34 cellular contexts compared by ENCODE assay signal in genomic region chr12:49950310-49951251, GRCh38. TPM values are rescaled to one million over a fixed set of nuclear protein-coding genes. Genes with fewer than 3 reads are reported as not detected.
DNase-seq lines count a peak whose midpoint lies in the region; ATAC-seq and TF ChIP-seq lines count a peak whose summit lies in the region.
"Had no signal": no experiment of that assay in that cellular context is flagged by ENCODE, and none has a peak within 500 bp of the region (broad histone marks: within the 10 kb centered on the region; RNA-seq: fewer than 3 reads in every experiment).

Gene AQP2, plus strand, starts transcription at chr12:49950737. Its CDS starts 94 bp downstream, at chr12:49950831.

- H3K4me3 ChIP-seq in endodermal cell (ENCODE audit: low read length) (no peak within 1 kb of the TSS), neural progenitor cell (no peak within 1 kb of the TSS)
- H3K4me3 ChIP-seq: A549, breast epithelium, heart left ventricle, lung, sigmoid colon, SJSA1, thoracic aorta, vagina had no signal

- 93 to 97% methylated on average over 18 to 31 of the region's 32 CpGs for WGBS in endodermal cell (ENCODE audit: insufficient coverage in 1 of 2, insufficient read length in 1 of 2), 2 experiments

- H3K27me3 Mint-ChIP-seq in activated naive CD8-positive, alpha-beta T cell treated with anti-CD3 and anti-CD28 coated beads, Interleukin-2, amount 10 ng/mL, durations not matched to agents 7 days and 5 days = peaks cover 25% of the 10 kb centered on the region
- H3K27me3 Mint-ChIP-seq in activated naive CD8-positive, alpha-beta T cell treated with anti-CD3 and anti-CD28 coated beads, Interleukin-2, amount 50 U/mL, for 24 hours = peaks cover 22% of the 10 kb centered on the region
- H3K27me3 Mint-ChIP-seq in endodermal cell (ENCODE audit: insufficient read depth) = peaks cover 91% of the 10 kb centered on the region
- peaks cover 10% of the 10 kb centered on the region for H3K27me3 Mint-ChIP-seq in neural progenitor cell (ENCODE audit: insufficient read depth, low read depth)

- H3K36me3 ChIP-seq in endodermal cell (ENCODE audit: control insufficient read depth, insufficient read depth, low read length) (no peaks in the 10 kb centered on the region), neural progenitor cell (no peaks in the 10 kb centered on the region)
- H3K36me3 ChIP-seq: breast epithelium, heart left ventricle, sigmoid colon, SJSA1, thoracic aorta, vagina had no signal

- H3K79me2 ChIP-seq in neural progenitor cell (ENCODE audit: low read depth) = no peaks in the 10 kb centered on the region

- H3K4me2 ChIP-seq in neural progenitor cell = no peak within 1 kb of the TSS
- H3K4me2 ChIP-seq: A549 had no signal

- H3K9ac ChIP-seq in endodermal cell (ENCODE audit: extremely low read depth, low read length, poor library complexity, severe bottlenecking) = no peak within 1 kb of the TSS
- H3K9ac ChIP-seq in neural progenitor cell = no peak within 1 kb of the TSS

- H3K27ac ChIP-seq in endodermal cell (ENCODE audit: low read depth, low read length) (no peak within 1 kb of the TSS), neural progenitor cell (no peak within 1 kb of the TSS)
- H3K27ac ChIP-seq: A549, breast epithelium, foreskin keratinocyte, heart left ventricle, sigmoid colon, SJSA1, thoracic aorta, vagina had no signal

- no peak for ATAC-seq in activated naive CD8-positive, alpha-beta T cell treated with anti-CD3 and anti-CD28 coated beads, Interleukin-2, amount 10 ng/mL, durations not matched to agents 7 days and 5 days (ENCODE audit: low read depth)
- no peak for ATAC-seq in activated naive CD8-positive, alpha-beta T cell treated with anti-CD3 and anti-CD28 coated beads, Interleukin-2, amount 50 U/mL, for 24 hours
- ATAC-seq in GM19395 (IDR thresholded peaks at IDR 0.05; ENCODE audit: unreplicated experiment) = no peak
- ATAC-seq: A549; activated CD8-positive, alpha-beta T cell treated with anti-CD3 and anti-CD28 coated beads for 36 hours; foreskin keratinocyte; heart left ventricle; stimulated activated naive CD8-positive, alpha-beta T cell treated with anti-CD3 and anti-CD28 coated beads, Interleukin-15, Interleukin-2, amounts not matched to agents 100 U/mL and 50 U/mL, for 24 hours had no signal

- H3K36me3 Mint-ChIP-seq in activated naive CD8-positive, alpha-beta T cell treated with anti-CD3 and anti-CD28 coated beads, Interleukin-2, amount 10 ng/mL, durations not matched to agents 7 days and 5 days = no peaks in the 10 kb centered on the region
- H3K36me3 Mint-ChIP-seq in activated naive CD8-positive, alpha-beta T cell treated with anti-CD3 and anti-CD28 coated beads, Interleukin-2, amount 50 U/mL, for 24 hours (ENCODE audit: low read depth) = no peaks in the 10 kb centered on the region
- H3K36me3 Mint-ChIP-seq in endodermal cell (ENCODE audit: low read depth) (no peaks in the 10 kb centered on the region), neural progenitor cell (no peaks in the 10 kb centered on the region)
- H3K36me3 Mint-ChIP-seq: IgD-negative memory B cell had no signal

- H4K20me1 ChIP-seq in neural progenitor cell (ENCODE audit: low read depth) = no peaks in the 10 kb centered on the region

- no peak within 1 kb of the TSS for H3K27ac Mint-ChIP-seq in activated naive CD8-positive, alpha-beta T cell treated with anti-CD3 and anti-CD28 coated beads, Interleukin-2, amount 10 ng/mL, durations not matched to agents 7 days and 5 days
- no peak within 1 kb of the TSS for H3K27ac Mint-ChIP-seq in activated naive CD8-positive, alpha-beta T cell treated with anti-CD3 and anti-CD28 coated beads, Interleukin-2, amount 50 U/mL, for 24 hours
- no peak within 1 kb of the TSS for H3K27ac Mint-ChIP-seq in endodermal cell
- H3K27ac Mint-ChIP-seq in neural progenitor cell = peak within 1 kb of the TSS; percentile 29
- H3K27ac Mint-ChIP-seq: activated CD8-positive, alpha-beta T cell treated with anti-CD3 and anti-CD28 coated beads for 36 hours; IgD-negative memory B cell; progenitor cell of endocrine pancreas had no signal

- H3K9me3 Mint-ChIP-seq in activated naive CD8-positive, alpha-beta T cell treated with anti-CD3 and anti-CD28 coated beads, Interleukin-2, amount 10 ng/mL, durations not matched to agents 7 days and 5 days = no peaks in the 10 kb centered on the region
- H3K9me3 Mint-ChIP-seq in activated naive CD8-positive, alpha-beta T cell treated with anti-CD3 and anti-CD28 coated beads, Interleukin-2, amount 50 U/mL, for 24 hours = no peaks in the 10 kb centered on the region
- H3K9me3 Mint-ChIP-seq in endodermal cell (no peaks in the 10 kb centered on the region), neural progenitor cell (no peaks in the 10 kb centered on the region)
- H3K9me3 Mint-ChIP-seq: activated CD8-positive, alpha-beta T cell treated with anti-CD3 and anti-CD28 coated beads for 36 hours; IgD-negative memory B cell had no signal

- no peak within 1 kb of the TSS for H3K4me3 Mint-ChIP-seq in activated naive CD8-positive, alpha-beta T cell treated with anti-CD3 and anti-CD28 coated beads, Interleukin-2, amount 10 ng/mL, durations not matched to agents 7 days and 5 days
- H3K4me3 Mint-ChIP-seq in activated naive CD8-positive, alpha-beta T cell treated with anti-CD3 and anti-CD28 coated beads, Interleukin-2, amount 50 U/mL, for 24 hours = no peak within 1 kb of the TSS
- H3K4me3 Mint-ChIP-seq in endodermal cell (no peak within 1 kb of the TSS), neural progenitor cell (peak within 1 kb of the TSS; percentile 60)
- H3K4me3 Mint-ChIP-seq: activated CD8-positive, alpha-beta T cell treated with anti-CD3 and anti-CD28 coated beads for 36 hours had no signal

- peaks cover 4% of the 10 kb centered on the region for H3K4me1 Mint-ChIP-seq in activated naive CD8-positive, alpha-beta T cell treated with anti-CD3 and anti-CD28 coated beads, Interleukin-2, amount 10 ng/mL, durations not matched to agents 7 days and 5 days
- peaks cover 13% of the 10 kb centered on the region for H3K4me1 Mint-ChIP-seq in activated naive CD8-positive, alpha-beta T cell treated with anti-CD3 and anti-CD28 coated beads, Interleukin-2, amount 50 U/mL, for 24 hours
- H3K4me1 Mint-ChIP-seq in endodermal cell = peaks cover 16% of the 10 kb centered on the region
- H3K4me1 Mint-ChIP-seq in neural progenitor cell = peaks cover 10% of the 10 kb centered on the region

- H3K27me3 ChIP-seq in endodermal cell (ENCODE audit: control insufficient read depth, insufficient read depth, low read length, poor library complexity, severe bottlenecking) = peaks cover 58% of the 10 kb centered on the region
- peaks cover 23% of the 10 kb centered on the region for H3K27me3 ChIP-seq in neural progenitor cell
- H3K27me3 ChIP-seq: SJSA1, vagina had no signal

- TF ChIP-seq CTCF in endodermal cell (conservative IDR thresholded peaks at IDR 0.05) (no peak), neural progenitor cell (IDR thresholded peaks at IDR 0.05) (no peak)

- H3K4me1 ChIP-seq in endodermal cell (ENCODE audit: control insufficient read depth, insufficient read depth, low read length) (peaks cover 5% of the 10 kb centered on the region), neural progenitor cell (peaks cover 9% of the 10 kb centered on the region)
- H3K4me1 ChIP-seq: SJSA1 had no signal

- peak; percentile 19 for DNase-seq in activated naive CD8-positive, alpha-beta T cell treated with anti-CD3 and anti-CD28 coated beads, Interleukin-2, amount 10 ng/mL, durations not matched to agents 7 days and 5 days
- no peak for DNase-seq in activated naive CD8-positive, alpha-beta T cell treated with anti-CD3 and anti-CD28 coated beads, Interleukin-2, amount 50 U/mL, for 24 hours
- DNase-seq in endodermal cell (peak; percentile 52), neural progenitor cell (ENCODE audit: low spot score) (no peak), CD1c-positive myeloid dendritic cell (ENCODE audit: extremely low spot score) (no peak), NOMO-1 treated with DMSO at 0.1 percent for 48 hours (lab: John Stamatoyannopoulos, UW; ENCODE audit: unreplicated experiment) (no peak)
- no peak for DNase-seq in activated CD4-positive, CD25-positive, alpha-beta regulatory T cell treated with anti-CD3 and anti-CD28 coated beads, Interleukin-2, amount 50 U/mL, for 72 hours
- DNase-seq: activated CD4-positive, alpha-beta T cell treated with anti-CD3 and anti-CD28 coated beads for 1 hour; activated CD8-positive, alpha-beta T cell treated with anti-CD3 and anti-CD28 coated beads for 36 hours; activated T-cell treated with anti-CD3 and anti-CD28 coated beads for 4 hours; AML-193; amygdala; effector memory CD4-positive, alpha-beta T cell; foreskin keratinocyte; H7; heart left ventricle; NCI-H2081 treated with DMSO at 0.1 percent for 48 hours; NCI-H226; sigmoid colon; stimulated activated naive CD8-positive, alpha-beta T cell treated with anti-CD3 and anti-CD28 coated beads, Interleukin-15, Interleukin-2, amounts not matched to agents 100 U/mL and 50 U/mL, for 24 hours had no signal

- H2AFZ ChIP-seq in neural progenitor cell (replicated peaks) = no peak within 1 kb of the TSS

- POLR2A ChIA-PET in activated naive CD8-positive, alpha-beta T cell treated with anti-CD3 and anti-CD28 coated beads, Interleukin-2, amount 10 ng/mL, durations not matched to agents 7 days and 5 days (lab: Charles Lee) = no interaction called here

- H3K9me3 ChIP-seq in endodermal cell (ENCODE audit: control insufficient read depth, low read length) (no peaks in the 10 kb centered on the region), neural progenitor cell (ENCODE audit: low read depth) (no peaks in the 10 kb centered on the region)
- H3K9me3 ChIP-seq: A549, breast epithelium, heart left ventricle, sigmoid colon, SJSA1, thoracic aorta, vagina had no signal

- no peaks in the 10 kb centered on the region for H3F3A ChIP-seq in neural progenitor cell (ENCODE audit: low read depth)

RNA-seq across cellular contexts. Expression of gene AQP2, which starts in this region (rescaled TPM):
- total RNA-seq in activated naive CD8-positive, alpha-beta T cell treated with anti-CD3 and anti-CD28 coated beads, Interleukin-2, amount 10 ng/mL, durations not matched to agents 7 days and 5 days = not detected
- total RNA-seq in endodermal cell (not detected), neural progenitor cell (ENCODE audit: low replicate concordance) (not detected in 2 replicates)
- polyA plus RNA-seq in endodermal cell (2013, experiment 1 of 2) = not detected
- not detected for polyA plus RNA-seq in endodermal cell (2013, experiment 2 of 2)
- total RNA-seq: activated CD8-positive, alpha-beta T cell treated with anti-CD3 and anti-CD28 coated beads for 36 hours; breast epithelium; foreskin keratinocyte; H7; heart left ventricle; kidney epithelial cell; lung; MCF 10A; sigmoid colon; SJSA1; T-helper 1 cell treated with Interleukin-12 subunit alpha and Interleukin-12 subunit beta and Interleukin-4 antibody, amounts not matched to agents 30 ng/mL and 1 ng/mL, for 36 hours; vagina had no signal
- polyA plus RNA-seq: A549, esophagus, foreskin keratinocyte, heart left ventricle, IgD-negative memory B cell, lung, neural cell, sigmoid colon had no signal

Comparison
In these comparisons a context has a peak if more than half of its experiments do, and no peak if none do; other contexts are left out.
1. Peak in DNase-seq in activated naive CD8-positive, alpha-beta T cell treated with anti-CD3 and anti-CD28 coated beads, Interleukin-2, amount 10 ng/mL, durations not matched to agents 7 days and 5 days; RNA of the gene not detected or under 1 TPM.
2. Peak in DNase-seq in endodermal cell; RNA of the gene not detected or under 1 TPM.